ENCODE assay signal across 20 cellular contexts in the genomic region with DNA sequence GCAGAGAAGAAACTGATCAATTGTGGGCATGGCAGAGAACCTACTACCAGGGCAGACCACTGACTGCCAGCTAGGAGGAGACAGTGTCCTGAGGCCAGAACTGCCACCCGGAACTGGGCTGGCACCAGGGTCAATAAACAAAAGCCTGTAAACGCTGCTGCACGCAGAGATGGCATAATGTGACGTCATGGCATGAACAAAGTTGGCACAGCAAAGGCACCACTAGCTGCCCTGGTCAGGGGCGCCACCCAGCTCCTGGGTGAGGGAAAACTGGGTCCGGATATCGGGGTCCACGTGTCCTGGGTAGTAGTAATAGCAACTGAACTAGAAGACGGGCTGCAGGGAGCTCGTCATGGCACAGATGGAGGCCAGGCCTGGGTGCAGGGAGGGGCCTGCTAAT.
"Had no signal": no experiment of that assay in that cellular context is flagged by ENCODE, and none has a peak within 500 bp of the region (broad histone marks: within the 10 kb centered on the region; RNA-seq: fewer than 3 reads in every experiment).

No MANE protein-coding gene starts in this region.

- H3K4me1 ChIP-seq: neural progenitor cell had no signal

- H3K27ac Mint-ChIP-seq: activated CD4-positive, alpha-beta T cell treated with anti-CD3 and anti-CD28 coated beads, Interleukin-2, amount 10 ng/mL, durations not matched to agents 24 days and 14 days; activated T-helper 1 cell treated with anti-CD3 and anti-CD28 coated beads, Interleukin-12 subunit alpha, Interleukin-12 subunit beta, Interleukin-2, Interleukin-4 antibody, amounts not matched to agents 30 ng/mL and 10 ng/mL and 1 ng/mL, durations not matched to agents 14 hours and 24 hours and 36 hours had no signal

- H3K4me3 ChIP-seq: ascending aorta, esophagus squamous epithelium, heart right ventricle, lower lobe of right lung, neural progenitor cell, stomach, suprapubic skin, tibial nerve had no signal

- H3K4me1 Mint-ChIP-seq: activated CD4-positive, alpha-beta memory T cell treated with anti-CD3 and anti-CD28 coated beads, Interleukin-2, amount 10 ng/mL, durations not matched to agents 7 days and 5 days had no signal

- H3K9me3 Mint-ChIP-seq: activated CD4-positive, alpha-beta memory T cell treated with anti-CD3 and anti-CD28 coated beads, Interleukin-2, amount 10 ng/mL, durations not matched to agents 7 days and 5 days; activated CD4-positive, alpha-beta T cell treated with anti-CD3 and anti-CD28 coated beads, Interleukin-2, amount 10 ng/mL, durations not matched to agents 24 days and 14 days; activated naive CD4-positive, alpha-beta T cell treated with anti-CD3 and anti-CD28 coated beads, Interleukin-2, amount 50 U/mL, for 72 hours; activated T-helper 1 cell treated with anti-CD3 and anti-CD28 coated beads, Interleukin-12 subunit alpha, Interleukin-12 subunit beta, Interleukin-2, Interleukin-4 antibody, amounts not matched to agents 30 ng/mL and 10 ng/mL and 1 ng/mL, durations not matched to agents 14 hours and 24 hours and 36 hours; effector memory CD8-positive, alpha-beta T cell; naive thymus-derived CD4-positive, alpha-beta T cell; neural progenitor cell had no signal

- H3K27me3 Mint-ChIP-seq: activated CD4-positive, alpha-beta memory T cell treated with anti-CD3 and anti-CD28 coated beads, Interleukin-2, amount 10 ng/mL, durations not matched to agents 7 days and 5 days; activated CD4-positive, alpha-beta T cell treated with anti-CD3 and anti-CD28 coated beads, Interleukin-2, amount 10 ng/mL, durations not matched to agents 24 days and 14 days; effector memory CD8-positive, alpha-beta T cell; naive thymus-derived CD4-positive, alpha-beta T cell had no signal

- H3K27ac ChIP-seq: ascending aorta, esophagus squamous epithelium, heart right ventricle, lower lobe of right lung, neural progenitor cell, stomach, suprapubic skin had no signal

- H3K27me3 ChIP-seq: ascending aorta, esophagus squamous epithelium, heart right ventricle, neural progenitor cell, stomach, suprapubic skin, tibial nerve had no signal

- ATAC-seq: activated CD4-positive, CD25-positive, alpha-beta regulatory T cell treated with anti-CD3 and anti-CD28 coated beads, Interleukin-2, amount 50 U/mL, for 24 hours; activated naive CD4-positive, alpha-beta T cell treated with anti-CD3 and anti-CD28 coated beads, Interleukin-2, amount 50 U/mL, for 72 hours; effector memory CD8-positive, alpha-beta T cell; heart right ventricle; lower lobe of right lung; naive thymus-derived CD4-positive, alpha-beta T cell had no signal

- DNase-seq: activated CD4-positive, alpha-beta memory T cell treated with anti-CD3 and anti-CD28 coated beads, Interleukin-2, amount 10 ng/mL, durations not matched to agents 7 days and 5 days; activated CD4-positive, alpha-beta T cell treated with anti-CD3 and anti-CD28 coated beads, Interleukin-2, amount 10 ng/mL, durations not matched to agents 24 days and 14 days; activated gamma-delta T cell; central memory CD4-positive, alpha-beta T cell; effector memory CD8-positive, alpha-beta T cell; esophagus squamous epithelium; heart right ventricle; islet precursor cell; lower lobe of right lung; naive thymus-derived CD4-positive, alpha-beta T cell; stimulated activated CD4-positive, alpha-beta T cell treated with anti-CD3 and anti-CD28 coated beads, Interleukin-4, amount 100 ng/mL, for 24 hours; stomach; T-helper 2 cell had no signal

- H3K36me3 ChIP-seq: neural progenitor cell had no signal

- H3K9me3 ChIP-seq: ascending aorta, esophagus squamous epithelium, heart right ventricle, lower lobe of right lung, stomach, suprapubic skin, tibial nerve had no signal

- H3K4me3 Mint-ChIP-seq: activated CD4-positive, alpha-beta memory T cell treated with anti-CD3 and anti-CD28 coated beads, Interleukin-2, amount 10 ng/mL, durations not matched to agents 7 days and 5 days; activated CD4-positive, alpha-beta T cell treated with anti-CD3 and anti-CD28 coated beads, Interleukin-2, amount 10 ng/mL, durations not matched to agents 24 days and 14 days; activated T-helper 1 cell treated with anti-CD3 and anti-CD28 coated beads, Interleukin-12 subunit alpha, Interleukin-12 subunit beta, Interleukin-2, Interleukin-4 antibody, amounts not matched to agents 30 ng/mL and 10 ng/mL and 1 ng/mL, durations not matched to agents 14 hours and 24 hours and 36 hours; effector memory CD8-positive, alpha-beta T cell; naive thymus-derived CD4-positive, alpha-beta T cell; neural progenitor cell had no signal
